1 cellular context compared by ENCODE assay signal in the genomic region with DNA sequence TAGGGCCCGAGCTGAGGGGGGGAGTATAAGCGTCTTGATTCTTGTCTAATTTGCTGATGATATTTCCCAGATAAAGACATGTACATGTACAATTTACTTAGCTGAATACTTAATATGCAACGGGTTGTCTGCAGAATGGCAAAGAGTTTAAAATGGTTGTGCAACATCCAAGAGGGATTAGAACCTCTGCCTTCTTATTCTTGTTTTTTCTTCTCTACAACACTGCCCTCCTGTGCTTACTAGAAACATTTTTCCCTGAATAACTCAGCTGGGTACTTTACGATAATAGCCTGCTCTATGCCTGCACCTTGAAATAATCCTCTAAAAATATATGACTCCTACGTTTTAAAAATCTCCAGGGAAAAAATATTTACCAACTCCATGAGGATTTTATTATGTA.
TF ChIP-seq lines count a peak whose summit lies in the region.

No MANE protein-coding gene starts in this region.

TF ChIP-seq in endothelial cell of umbilical vein, 7 proteins besides CTCF, POLR2A, EP300 and RAD21:
- TF ChIP-seq MYC (IDR thresholded peaks at IDR 0.05; ENCODE audit: low read depth, low read length), result no peak
- TF ChIP-seq GATA2 (IDR thresholded peaks at IDR 0.05; ENCODE audit: insufficient read depth, insufficient read length, low read depth, low read length), result no peak
- TF ChIP-seq FOS (IDR thresholded peaks at IDR 0.05; ENCODE audit: borderline replicate concordance, insufficient read depth, low read length), result no peak
- no peak for TF ChIP-seq EZH2 (IDR thresholded peaks at IDR 0.05; ENCODE audit: borderline replicate concordance, low read depth, low read length, severe bottlenecking)
- no peak for TF ChIP-seq JUN (IDR thresholded peaks at IDR 0.05; ENCODE audit: borderline replicate concordance, insufficient read depth, insufficient read length, low read depth)
- TF ChIP-seq, protein P1, sequence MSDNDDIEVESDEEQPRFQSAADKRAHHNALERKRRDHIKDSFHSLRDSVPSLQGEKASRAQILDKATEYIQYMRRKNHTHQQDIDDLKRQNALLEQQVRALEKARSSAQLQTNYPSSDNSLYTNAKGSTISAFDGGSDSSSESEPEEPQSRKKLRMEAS (IDR thresholded peaks at IDR 0.05; ENCODE audit: insufficient read depth, insufficient read length), result no peak
- no peak for TF ChIP-seq POLR2AphosphoS5 (IDR thresholded peaks at IDR 0.05; ENCODE audit: insufficient read depth, low read depth, low read length)
